24 cellular contexts compared by ENCODE assay signal in the genomic region with DNA sequence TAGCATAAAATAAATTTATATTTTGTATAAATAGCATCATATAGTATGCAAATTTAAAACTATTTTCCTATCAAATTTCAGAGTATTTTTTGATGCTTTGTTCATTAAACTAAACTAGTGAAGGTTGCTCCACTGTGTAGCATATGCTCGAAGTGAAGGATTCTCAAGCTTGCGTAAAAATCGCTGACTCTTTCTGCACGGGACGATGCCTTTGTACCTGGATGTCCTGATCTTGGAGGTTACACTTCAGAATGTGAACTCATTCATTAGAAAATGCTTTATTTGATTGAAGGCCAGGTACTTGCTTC.
"Had no signal": no experiment of that assay in that cellular context is flagged by ENCODE, and none has a peak within 500 bp of the region (broad histone marks: within the 10 kb centered on the region; RNA-seq: fewer than 3 reads in every experiment).

No MANE protein-coding gene starts in this region.

- H2AFZ ChIP-seq: neural progenitor cell had no signal

- H3K27ac ChIP-seq: esophagus squamous epithelium, neural progenitor cell, sigmoid colon, spleen, testis, tibial nerve, upper lobe of right lung, uterus had no signal

- H3K4me3 Mint-ChIP-seq: effector memory CD8-positive, alpha-beta T cell; mesothelial cell of epicardium; naive thymus-derived CD4-positive, alpha-beta T cell; nephron; neural progenitor cell; stimulated activated memory B cell treated with anti-CD40 and anti-IgM and Interleukin-4, amounts not matched to agents 10 μg/mL and 1 μg/mL and 100 μg/mL, for 72 hours had no signal

- H3K4me2 ChIP-seq: neural progenitor cell had no signal

- H3K9me3 ChIP-seq: esophagus squamous epithelium, mucosa of descending colon, sigmoid colon, spleen, testis, tibial nerve, upper lobe of right lung, uterus had no signal

- H3K36me3 ChIP-seq: esophagus squamous epithelium, neural progenitor cell, sigmoid colon, spleen, tibial nerve, upper lobe of right lung, uterus had no signal

- H3K36me3 Mint-ChIP-seq: mesothelial cell of epicardium; naive thymus-derived CD4-positive, alpha-beta T cell; neural progenitor cell; stimulated activated memory B cell treated with anti-CD40 and anti-IgM and Interleukin-4, amounts not matched to agents 10 μg/mL and 1 μg/mL and 100 μg/mL, for 72 hours had no signal

- H3K27ac Mint-ChIP-seq: effector memory CD8-positive, alpha-beta T cell; mesothelial cell of epicardium; naive thymus-derived CD4-positive, alpha-beta T cell; nephron; neural progenitor cell; stimulated activated memory B cell treated with anti-CD40 and anti-IgM and Interleukin-4, amounts not matched to agents 10 μg/mL and 1 μg/mL and 100 μg/mL, for 72 hours had no signal

- H3K27me3 Mint-ChIP-seq: effector memory CD8-positive, alpha-beta T cell; stimulated activated memory B cell treated with anti-CD40 and anti-IgM and Interleukin-4, amounts not matched to agents 10 μg/mL and 1 μg/mL and 100 μg/mL, for 72 hours had no signal

- H3K4me3 ChIP-seq: esophagus squamous epithelium, mucosa of descending colon, neural progenitor cell, sigmoid colon, spleen, testis, tibial nerve, upper lobe of right lung, uterus had no signal

- H3K9ac ChIP-seq: neural progenitor cell had no signal

- H3K27me3 ChIP-seq: esophagus squamous epithelium, neural progenitor cell, sigmoid colon, spleen, testis, tibial nerve, upper lobe of right lung, uterus had no signal

- DNase-seq: cerebellar nuclear complex; cortex of kidney; effector memory CD8-positive, alpha-beta T cell; erythroblast; esophagus squamous epithelium; foreskin melanocyte; left ventricle myocardium superior; mesenchymal stem cell; mucosa of descending colon; naive thymus-derived CD4-positive, alpha-beta T cell; nucleus accumbens; sigmoid colon; spleen; stimulated activated CD4-positive, alpha-beta T cell treated with anti-CD3 and anti-CD28 coated beads, Interleukin-4, amount 100 ng/mL, for 4 hours; stimulated activated naive CD8-positive, alpha-beta T cell treated with anti-CD3 and anti-CD28 coated beads, Interleukin-15, Interleukin-2, amounts not matched to agents 100 U/mL and 50 U/mL, for 24 hours; substantia nigra; testis; upper lobe of right lung; uterus had no signal

- H3K4me1 Mint-ChIP-seq: naive thymus-derived CD4-positive, alpha-beta T cell; nephron; stimulated activated memory B cell treated with anti-CD40 and anti-IgM and Interleukin-4, amounts not matched to agents 10 μg/mL and 1 μg/mL and 100 μg/mL, for 72 hours had no signal

- H3K4me1 ChIP-seq: esophagus squamous epithelium, neural progenitor cell, sigmoid colon, testis, tibial nerve, uterus had no signal

- H3K9me3 Mint-ChIP-seq: mesothelial cell of epicardium, nephron, neural progenitor cell had no signal

- ATAC-seq: effector memory CD8-positive, alpha-beta T cell; left ventricle myocardium superior; mucosa of descending colon; naive thymus-derived CD4-positive, alpha-beta T cell; stimulated activated memory B cell treated with anti-CD40 and anti-IgM and Interleukin-4, amounts not matched to agents 10 μg/mL and 1 μg/mL and 100 μg/mL, for 72 hours; stimulated activated naive CD8-positive, alpha-beta T cell treated with anti-CD3 and anti-CD28 coated beads, Interleukin-15, Interleukin-2, amounts not matched to agents 100 U/mL and 50 U/mL, for 24 hours; upper lobe of right lung had no signal
